ENCODE assay signal across 19 cellular contexts in genomic region chr15:66921319-66921718, GRCh38.
DNase-seq lines count a peak whose midpoint lies in the region; ATAC-seq and TF ChIP-seq lines count a peak whose summit lies in the region.
"Had no signal": no experiment of that assay in that cellular context is flagged by ENCODE, and none has a peak within 500 bp of the region (broad histone marks: within the 10 kb centered on the region; RNA-seq: fewer than 3 reads in every experiment).

No MANE protein-coding gene starts in this region.

- H3K4me3 Mint-ChIP-seq in GM23338: no peak overlapping the region
- H3K4me3 Mint-ChIP-seq: brain had no signal

- peaks cover 5% of the 10 kb centered on the region; the same call in 2 of the 3 replicates for H3K36me3 Mint-ChIP-seq in GM23338 (ENCODE audit: low read depth)
- H3K36me3 Mint-ChIP-seq: brain had no signal

- no peaks in the 10 kb centered on the region for H3K36me3 ChIP-seq in GM23338 (ENCODE audit: insufficient read depth)
- no peaks in the 10 kb centered on the region for H3K36me3 ChIP-seq in gastroesophageal sphincter

- no peak overlapping the region for H3K4me2 ChIP-seq in GM23338

- H3F3A ChIP-seq in GM23338 (replicated peaks; ENCODE audit: low read depth): no peaks in the 10 kb centered on the region

- no peak for TF ChIP-seq POLR2A in gastroesophageal sphincter (IDR thresholded peaks at IDR 0.05)

- no peaks in the 10 kb centered on the region for H3K4me1 ChIP-seq in GM23338 (ENCODE audit: insufficient read depth)
- H3K4me1 ChIP-seq in gastroesophageal sphincter: peaks cover 0 to 18% (median 2%) of the 10 kb centered on the region in 3 donors
- H3K4me1 ChIP-seq: foreskin keratinocyte had no signal

- no peaks in the 10 kb centered on the region for H4K20me1 ChIP-seq in GM23338 (replicated peaks; ENCODE audit: insufficient read depth)

- peak overlapping the region; percentile 18; the same call in 1 of the 2 replicates for H2AFZ ChIP-seq in GM23338

- H3K27me3 Mint-ChIP-seq in GM23338 (ENCODE audit: insufficient read depth, low read depth, poor library complexity): peaks cover 8% of the 10 kb centered on the region

- WGBS in gastroesophageal sphincter (ENCODE audit: low coverage in 1 of 2), 2 donors: 38 to 52% methylated on average over 2 to 6 of the region's 6 CpGs

- H3K9me2 ChIP-seq in GM23338 (ENCODE audit: insufficient read depth): peaks cover 8% of the 10 kb centered on the region

- H3K9me3 ChIP-seq in gastroesophageal sphincter: peaks cover 0 to 10% (median 0%) of the 10 kb centered on the region in 3 donors

- TF ChIP-seq CTCF in GM23338 (conservative IDR thresholded peaks at IDR 0.05; ENCODE audit: low read depth in 2 of 2): no peak
- no peak for TF ChIP-seq CTCF in gastroesophageal sphincter (IDR thresholded peaks at IDR 0.05)

- H3K4me3 ChIP-seq in GM23338 (no peak overlapping the region), gastroesophageal sphincter (no peak overlapping the region)
- H3K4me3 ChIP-seq: K562 had no signal

- no peaks in the 10 kb centered on the region for H3K79me2 ChIP-seq in GM23338 (replicated peaks; ENCODE audit: insufficient read depth)

- no peak for TF ChIP-seq EP300 in gastroesophageal sphincter (IDR thresholded peaks at IDR 0.05)

- H3K27ac ChIP-seq in GM23338 (ENCODE audit: low read depth): no peak overlapping the region
- no peak overlapping the region for H3K27ac ChIP-seq in gastroesophageal sphincter
- H3K27ac ChIP-seq: C4-2B, foreskin keratinocyte had no signal

- peaks cover 20% of the 10 kb centered on the region for H3K9me3 Mint-ChIP-seq in GM23338

- DNase-seq in GM23338 (ENCODE audit: low spot score) (no peak), NOMO-1 treated with dmso at 0.1 percent for 144 hours (lab: John Stamatoyannopoulos, UW; ENCODE audit: unreplicated experiment) (peak; percentile 64), pons (ENCODE audit: low spot score) (peak; percentile 59), GM19238 (ENCODE audit: insufficient read length, low spot score) (no peak), kidney glomerular epithelial cell (lab: John Stamatoyannopoulos, UW) (no peak)
- DNase-seq: activated CD4-positive, CD25-positive, alpha-beta regulatory T cell; activated naive CD4-positive, alpha-beta T cell treated with Interleukin-2 at 50 U/mL for 16 hours; effector CD8-positive, alpha-beta T cell; EL; foreskin keratinocyte; NCI-H2029; NCI-H82 had no signal

- H3K27ac Mint-ChIP-seq in GM23338: no peak overlapping the region
- H3K27ac Mint-ChIP-seq: progenitor cell of endocrine pancreas had no signal

- no peak for ATAC-seq in GM23338
- peak; percentile 28 for ATAC-seq in gastroesophageal sphincter
- ATAC-seq in SK-N-SH treated with all-trans-retinoic acid at 6 μM for 48 hours: no peak
- ATAC-seq in HG03139 (IDR thresholded peaks at IDR 0.05; ENCODE audit: unreplicated experiment): no peak
- ATAC-seq: foreskin keratinocyte, K562 had no signal

- no peaks in the 10 kb centered on the region for H3K4me1 Mint-ChIP-seq in GM23338

- H3K27me3 ChIP-seq in GM23338 (ENCODE audit: insufficient read depth): no peaks in the 10 kb centered on the region
- no peaks in the 10 kb centered on the region for H3K27me3 ChIP-seq in gastroesophageal sphincter

TF ChIP-seq in GM23338, 12 proteins besides CTCF, POLR2A, EP300 and RAD21:
- TF ChIP-seq, protein P1, sequence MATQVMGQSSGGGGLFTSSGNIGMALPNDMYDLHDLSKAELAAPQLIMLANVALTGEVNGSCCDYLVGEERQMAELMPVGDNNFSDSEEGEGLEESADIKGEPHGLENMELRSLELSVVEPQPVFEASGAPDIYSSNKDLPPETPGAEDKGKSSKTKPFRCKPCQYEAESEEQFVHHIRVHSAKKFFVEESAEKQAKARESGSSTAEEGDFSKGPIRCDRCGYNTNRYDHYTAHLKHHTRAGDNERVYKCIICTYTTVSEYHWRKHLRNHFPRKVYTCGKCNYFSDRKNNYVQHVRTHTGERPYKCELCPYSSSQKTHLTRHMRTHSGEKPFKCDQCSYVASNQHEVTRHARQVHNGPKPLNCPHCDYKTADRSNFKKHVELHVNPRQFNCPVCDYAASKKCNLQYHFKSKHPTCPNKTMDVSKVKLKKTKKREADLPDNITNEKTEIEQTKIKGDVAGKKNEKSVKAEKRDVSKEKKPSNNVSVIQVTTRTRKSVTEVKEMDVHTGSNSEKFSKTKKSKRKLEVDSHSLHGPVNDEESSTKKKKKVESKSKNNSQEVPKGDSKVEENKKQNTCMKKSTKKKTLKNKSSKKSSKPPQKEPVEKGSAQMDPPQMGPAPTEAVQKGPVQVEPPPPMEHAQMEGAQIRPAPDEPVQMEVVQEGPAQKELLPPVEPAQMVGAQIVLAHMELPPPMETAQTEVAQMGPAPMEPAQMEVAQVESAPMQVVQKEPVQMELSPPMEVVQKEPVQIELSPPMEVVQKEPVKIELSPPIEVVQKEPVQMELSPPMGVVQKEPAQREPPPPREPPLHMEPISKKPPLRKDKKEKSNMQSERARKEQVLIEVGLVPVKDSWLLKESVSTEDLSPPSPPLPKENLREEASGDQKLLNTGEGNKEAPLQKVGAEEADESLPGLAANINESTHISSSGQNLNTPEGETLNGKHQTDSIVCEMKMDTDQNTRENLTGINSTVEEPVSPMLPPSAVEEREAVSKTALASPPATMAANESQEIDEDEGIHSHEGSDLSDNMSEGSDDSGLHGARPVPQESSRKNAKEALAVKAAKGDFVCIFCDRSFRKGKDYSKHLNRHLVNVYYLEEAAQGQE (IDR thresholded peaks at IDR 0.05; ENCODE audit: unreplicated experiment): no peak
- TF ChIP-seq POLR2AphosphoS5 (IDR thresholded peaks at IDR 0.05; ENCODE audit: low read depth): no peak
- no peak for TF ChIP-seq STAT1 (IDR thresholded peaks at IDR 0.05; ENCODE audit: unreplicated experiment)
TF ChIP-seq in GM23338: peak in this region for 0.

TF ChIP-seq in SK-N-SH treated with all-trans-retinoic acid at 6 μM for 48 hours, 23 proteins besides CTCF, POLR2A, EP300 and RAD21:
- TF ChIP-seq ZFP3 (CRISPR knock-in tag; IDR thresholded peaks at IDR 0.05): no peak
- no peak for TF ChIP-seq CREB5 (CRISPR knock-in tag; IDR thresholded peaks at IDR 0.05; ENCODE audit: low read depth)
- no peak for TF ChIP-seq CSDC2 (CRISPR knock-in tag; IDR thresholded peaks at IDR 0.05)
- TF ChIP-seq CSRNP3 (CRISPR knock-in tag; IDR thresholded peaks at IDR 0.05): no peak
- no peak for TF ChIP-seq PATZ1 (CRISPR knock-in tag; IDR thresholded peaks at IDR 0.05; ENCODE audit: borderline replicate concordance)
- no peak for TF ChIP-seq ZC3H10 (CRISPR knock-in tag; IDR thresholded peaks at IDR 0.05)
TF ChIP-seq in SK-N-SH treated with all-trans-retinoic acid at 6 μM for 48 hours: peak in this region for 0.

Comparison
In these comparisons a context has a peak if more than half of its experiments do, and no peak if none do; other contexts are left out.
1. DNase-seq: peak in NOMO-1 treated with dmso at 0.1 percent for 144 hours (single experiment) and pons (single experiment); none in GM23338 (single experiment), GM19238 (single experiment) and kidney glomerular epithelial cell (single experiment).